Comparison of ENCODE assay signal across 27 cellular contexts in genomic region chr11:123221611-123222010, GRCh38. TPM values are rescaled to one million over a fixed set of nuclear protein-coding genes. Genes with fewer than 3 reads are reported as not detected.
DNase-seq lines count a peak whose midpoint lies in the region; ATAC-seq and TF ChIP-seq lines count a peak whose summit lies in the region.
"Had no signal": no experiment of that assay in that cellular context is flagged by ENCODE, and none has a peak within 500 bp of the region (broad histone marks: within the 10 kb centered on the region; RNA-seq: fewer than 3 reads in every experiment).

No MANE protein-coding gene starts in this region.

- peak overlapping the region in 3 of 5 experiments; percentile 22 to 82 (median 24) for H3K27ac Mint-ChIP-seq in brain
- no peak overlapping the region for H3K27ac Mint-ChIP-seq in endodermal cell
- H3K27ac Mint-ChIP-seq: CD14-positive monocyte; CD8-positive, alpha-beta memory T cell; GM23338; H9; IgD-negative memory B cell had no signal

- H3K27me3 Mint-ChIP-seq in brain, result peaks cover 9% of the 10 kb centered on the region
- H3K27me3 Mint-ChIP-seq in endodermal cell (ENCODE audit: insufficient read depth), result peaks cover 3% of the 10 kb centered on the region

- H3K27ac ChIP-seq in left lung, result no peak overlapping the region
- peak overlapping the region in 3 of 5 donors; percentile 30 to 50 (median 34) for H3K27ac ChIP-seq in stomach
- H3K27ac ChIP-seq in A673 (ENCODE audit: low read depth, low read length, poor library complexity, severe bottlenecking), result no peak overlapping the region
- H3K27ac ChIP-seq in endodermal cell (ENCODE audit: low read depth, low read length), result no peak overlapping the region
- H3K27ac ChIP-seq: KMS-11, PC-9, SJCRH30 had no signal

- ATAC-seq in left lung (peak; percentile 24), GM18873 (IDR thresholded peaks at IDR 0.05; ENCODE audit: low FRiP score, unreplicated experiment) (no peak)
- ATAC-seq: A549, GM12878, GM23338 had no signal

- H3K4me1 ChIP-seq in left lung, result peaks cover 0 to 5% of the 10 kb centered on the region in 2 donors
- H3K4me1 ChIP-seq in stomach, result peaks cover 0 to 16% (median 6%) of the 10 kb centered on the region in 4 donors
- H3K4me1 ChIP-seq in A673 (ENCODE audit: insufficient read depth, low read length, poor library complexity, severe bottlenecking), result peaks cover 5% of the 10 kb centered on the region
- peaks cover 7% of the 10 kb centered on the region for H3K4me1 ChIP-seq in endodermal cell (ENCODE audit: control insufficient read depth, insufficient read depth, low read length)
- H3K4me1 ChIP-seq: BE2C, SJCRH30 had no signal

- no peak for TF ChIP-seq EP300 in stomach (IDR thresholded peaks at IDR 0.05)

- H3K4me1 Mint-ChIP-seq in brain, result peaks cover 16% of the 10 kb centered on the region
- peaks cover 29% of the 10 kb centered on the region for H3K4me1 Mint-ChIP-seq in endodermal cell
- H3K4me1 Mint-ChIP-seq: CD8-positive, alpha-beta memory T cell; IgD-negative memory B cell had no signal

- POLR2A ChIA-PET in A673 (lab: Charles Lee; ENCODE audit: low non-redundant PET), result no interaction called here

- peaks cover 0 to 4% of the 10 kb centered on the region in 2 donors for H3K27me3 ChIP-seq in left lung
- peaks cover 0 to 10% (median 3%) of the 10 kb centered on the region in 3 donors for H3K27me3 ChIP-seq in stomach
- H3K27me3 ChIP-seq in A673 (replicated peaks; ENCODE audit: insufficient read depth, low read depth, low read length, poor library complexity), result no peaks in the 10 kb centered on the region
- no peaks in the 10 kb centered on the region for H3K27me3 ChIP-seq in endodermal cell (ENCODE audit: control insufficient read depth, insufficient read depth, low read length, poor library complexity, severe bottlenecking)
- H3K27me3 ChIP-seq: BE2C, SJCRH30 had no signal

- DNase-seq in left lung (no peak), stomach (no peak), NCI-H345 treated with DMSO at 0.1 percent for 48 hours (lab: John Stamatoyannopoulos, UW; ENCODE audit: unreplicated experiment) (no peak), A673 (ENCODE audit: low spot score) (no peak), endodermal cell (no peak)
- DNase-seq: BE2C; CD8-positive, alpha-beta memory T cell; DMS 273 treated with DMSO at 0.1 percent for 48 hours; DMS79; EL; GDM1; H9; NCI-H1048; NCI-H1417; NCI-H1694; NCI-H2029 treated with DMSO at 0.1 percent for 48 hours; NCI-H526 treated with DMSO at 0.1 percent for 48 hours; PC-9; SJCRH30 had no signal

- no TSS peak for BruUV-seq in A673 (replicated peaks; lab: Mats Ljungman, UMichigan)

- peaks cover 0 to 5% of the 10 kb centered on the region in 2 donors for H3K9me3 ChIP-seq in left lung
- peaks cover 0 to 10% (median 4%) of the 10 kb centered on the region in 4 donors for H3K9me3 ChIP-seq in stomach
- H3K9me3 ChIP-seq in A673 (ENCODE audit: low read depth, low read length, poor library complexity, severe bottlenecking), result no peaks in the 10 kb centered on the region
- H3K9me3 ChIP-seq in endodermal cell (ENCODE audit: control insufficient read depth, low read length), result peaks cover 9% of the 10 kb centered on the region
- H3K9me3 ChIP-seq: BE2C, SJCRH30 had no signal

- no peak for TF ChIP-seq POLR2A in stomach (IDR thresholded peaks at IDR 0.05)

- no peak overlapping the region for H3K9ac ChIP-seq in endodermal cell (ENCODE audit: extremely low read depth, low read length, poor library complexity, severe bottlenecking)
- H3K9ac ChIP-seq: KMS-11 had no signal

- no peak for TF ChIP-seq CTCF in brain (conservative IDR thresholded peaks at IDR 0.05)
- TF ChIP-seq CTCF in left lung (IDR thresholded peaks at IDR 0.05), result no peak
- TF ChIP-seq CTCF in stomach (IDR thresholded peaks at IDR 0.05), result no peak
- no peak for TF ChIP-seq CTCF in A673 (conservative IDR thresholded peaks at IDR 0.05; ENCODE audit: low read depth, low read length)
- no peak for TF ChIP-seq CTCF in endodermal cell (conservative IDR thresholded peaks at IDR 0.05)

- 53 to 70% (median 66%) methylated on average over 3 of the region's 3 CpGs for WGBS in stomach, 5 donors
- whole genome bisulfite sequencing in endodermal cell (ENCODE audit: insufficient coverage in 1 of 2, insufficient read length in 1 of 2), 2 experiments, result 98% methylated on average over 3 of the region's 3 CpGs; no CpG with 5 or more reads in 1 of the 2 experiments

- H3K36me3 ChIP-seq in left lung (no peaks in the 10 kb centered on the region), stomach (no peaks in the 10 kb centered on the region), A673 (ENCODE audit: insufficient read depth, low read length, poor library complexity, severe bottlenecking) (no peaks in the 10 kb centered on the region), endodermal cell (ENCODE audit: control insufficient read depth, insufficient read depth, low read length) (no peaks in the 10 kb centered on the region)
- H3K36me3 ChIP-seq: BE2C, SJCRH30 had no signal

- CTCF ChIA-PET in A673 (lab: Charles Lee), result no interaction called here

- no peak overlapping the region for H3K4me3 Mint-ChIP-seq in brain
- H3K4me3 Mint-ChIP-seq in endodermal cell, result no peak overlapping the region
- H3K4me3 Mint-ChIP-seq: CD14-positive monocyte; CD8-positive, alpha-beta memory T cell; GM23338; H9; IgD-negative memory B cell had no signal

- no peak overlapping the region for H3K4me3 ChIP-seq in left lung
- no peak overlapping the region for H3K4me3 ChIP-seq in stomach
- H3K4me3 ChIP-seq in A673 (ENCODE audit: low read depth, low read length, poor library complexity, severe bottlenecking), result no peak overlapping the region
- H3K4me3 ChIP-seq in endodermal cell (ENCODE audit: low read length), result no peak overlapping the region
- H3K4me3 ChIP-seq: A549, GM12878, GM23338, PC-9, SJCRH30 had no signal

- peaks cover 8 to 17% (median 15%) of the 10 kb centered on the region in 5 experiments for H3K9me3 Mint-ChIP-seq in brain
- H3K9me3 Mint-ChIP-seq in endodermal cell, result peaks cover 14% of the 10 kb centered on the region

- intact Hi-C loops in left lung (cut with DNase I), result no loop called here
- intact Hi-C loops in stomach (cut with DNase I; ENCODE audit: low total_unique reads), result no loop called here
- intact Hi-C loops in A673 (cut with micrococcal nuclease; ENCODE audit: unreplicated experiment), result no loop called here

- H3K36me3 Mint-ChIP-seq in brain, result no peaks in the 10 kb centered on the region
- no peaks in the 10 kb centered on the region for H3K36me3 Mint-ChIP-seq in endodermal cell (ENCODE audit: low read depth)
- H3K36me3 Mint-ChIP-seq: CD14-positive monocyte, IgD-negative memory B cell had no signal

RNA-seq across cellular contexts. Expression of gene CLMP, which starts 26.6 kb away (rescaled TPM):
- polyA plus RNA-seq in brain (ENCODE audit: insufficient read depth, low read depth, low replicate concordance) (17.6 TPM), stomach (10 to 100 TPM in 2 of 3 donors, 1 to 10 TPM in 1; 4.9 to 16.2 (median 13.5) TPM)
- total RNA-seq in left lung (10 to 100 TPM; 20.4 to 22.5 TPM), stomach (10 to 100 TPM; 37.8 to 81.2 (median 46.7) TPM), A673 (2021) (45.9 and 62.6 TPM in 2 replicates), endodermal cell (10 to 100 TPM; 86.5 to 94.4 TPM)
- 18.3 TPM for polyA plus RNA-seq in endodermal cell (2013, experiment 1 of 2)
- polyA plus RNA-seq in endodermal cell (2013, experiment 2 of 2), result 23.9 TPM

Comparison
In these comparisons a context has a peak if more than half of its experiments do, and no peak if none do; other contexts are left out.
1. H3K27ac ChIP-seq: peak in stomach (3 of 5); none in left lung (0 of 2), A673 (single experiment) and endodermal cell (single experiment).